ENCODE assay signal across 8 cellular contexts in the genomic region with DNA sequence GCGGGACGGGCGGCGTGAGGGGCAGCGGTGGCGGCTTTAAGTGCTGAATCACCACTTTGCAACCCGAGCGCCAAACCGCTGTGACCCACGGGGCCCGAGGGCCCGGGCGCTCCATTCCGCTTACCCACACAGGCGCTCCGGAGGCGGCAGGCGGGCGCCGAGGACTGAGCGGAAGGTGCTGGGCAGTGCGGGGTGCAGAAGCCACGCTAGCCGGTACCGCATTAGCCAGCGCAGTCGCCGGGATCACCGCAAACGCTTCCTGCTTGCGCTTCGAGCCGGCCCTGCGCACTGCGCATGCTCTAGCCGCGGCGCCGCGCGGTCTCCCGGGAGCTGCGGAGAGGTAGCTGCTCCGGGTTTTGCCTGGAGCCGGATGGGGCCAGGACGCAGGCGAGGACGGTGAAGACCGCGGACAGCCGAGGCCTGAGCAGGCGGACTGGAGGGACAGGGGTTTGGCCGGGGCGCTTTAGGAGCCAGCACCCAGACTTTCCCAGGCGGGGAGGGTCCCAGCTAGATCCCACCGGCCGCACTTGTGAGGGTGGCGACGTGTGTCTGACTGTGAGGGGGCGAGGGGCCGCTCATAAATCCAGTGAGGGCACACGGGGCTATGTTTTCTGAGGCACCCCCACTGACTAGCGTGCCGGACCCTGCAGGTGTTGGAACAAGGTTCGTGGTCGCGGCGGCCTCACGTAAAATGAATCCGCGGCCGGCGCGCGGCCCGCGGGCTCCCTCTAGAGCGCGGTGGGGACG. TPM values are rescaled to one million over a fixed set of nuclear protein-coding genes. Genes with fewer than 3 reads are reported as not detected.
A peak's percentile ranks its signal among the peaks of the same experiment; 100 is the strongest.
DNase-seq lines count a peak whose midpoint lies in the region; ATAC-seq and TF ChIP-seq lines count a peak whose summit lies in the region.

A gene (minus strand): TSS at position 296 of the 747 bp plus-strand sequence. CDS start 74 bp downstream, at position 222.

- peaks cover 22 to 45% (median 31%) of the 10 kb centered on the region in 4 donors for H3K4me1 ChIP-seq in stomach

- CTCF ChIA-PET in RWPE1 (lab: Yijun Ruan, JAX), result interaction anchor here (0.5 to 4.3 kb wide), 16 partner anchors 15 to 470 kb away, joined by 3 to 62 read pairs (median 4); no protein-coding TSS in a partner anchor

- peaks cover 6% of the 10 kb centered on the region for H3K79me2 ChIP-seq in neural cell (replicated peaks; ENCODE audit: insufficient read depth, low read length)

- TF ChIP-seq RAD21 in Ishikawa (IDR thresholded peaks at IDR 0.05; ENCODE audit: low read depth), result peak; percentile 89
- TF ChIP-seq RAD21 in neural cell (conservative IDR thresholded peaks at IDR 0.05), result peak; percentile 78

- H3K9me3 ChIP-seq in neural cell (ENCODE audit: low read length), result no peaks in the 10 kb centered on the region
- H3K9me3 ChIP-seq in stomach, result no peaks in the 10 kb centered on the region

- peak within 1 kb of the TSS; percentile 92 for H3K4me3 ChIP-seq in fibroblast of the aortic adventitia (ENCODE audit: low read depth, low read length)
- peak within 1 kb of the TSS; percentile 98 for H3K4me3 ChIP-seq in neural cell (ENCODE audit: low read length)
- H3K4me3 ChIP-seq in stomach, result peak within 1 kb of the TSS; percentile 69 to 94 (median 76)

- H3F3A ChIP-seq in neural cell (ENCODE audit: insufficient read depth, low read length, poor library complexity, severe bottlenecking), result peaks cover 3% of the 10 kb centered on the region

- H2AFZ ChIP-seq in neural cell (ENCODE audit: low read depth, low read length), result peak within 1 kb of the TSS; percentile 98

- peak within 1 kb of the TSS; percentile 91 for H3K9ac ChIP-seq in neural cell (ENCODE audit: low read length)

- DNase-seq in DMS79 treated with DMSO at 0.1 percent for 48 hours (lab: John Stamatoyannopoulos, UW), result peak; percentile 42
- DNase-seq in RWPE1 (ENCODE audit: low spot score), result peak; percentile 91
- peak; percentile 74 for DNase-seq in activated T-helper 9 cell treated with anti-CD3 and anti-CD28 coated beads, Interleukin-2, amount 50 U/mL, for 16 hours (ENCODE audit: low read depth)
- peak; percentile 85 for DNase-seq in fibroblast of the aortic adventitia (ENCODE audit: low read depth)
- peak; percentile 91 for DNase-seq in stomach

- H3K36me3 ChIP-seq in neural cell (ENCODE audit: insufficient read depth, low read length), result no peaks in the 10 kb centered on the region
- H3K36me3 ChIP-seq in stomach, result peaks cover 0 to 8% (median 0%) of the 10 kb centered on the region in 4 donors

- H3K27ac ChIP-seq in RWPE1 (peak within 1 kb of the TSS; percentile 94), neural cell (ENCODE audit: low read length) (peak within 1 kb of the TSS; percentile 88), stomach (peak within 1 kb of the TSS; percentile 90 to 97 (median 95))

- TF ChIP-seq CTCF in RWPE1 (conservative IDR thresholded peaks at IDR 0.05; ENCODE audit: low read depth) (peak; percentile 93; the same call in 1 of the 2 replicates), fibroblast of the aortic adventitia (IDR thresholded peaks at IDR 0.05; ENCODE audit: insufficient read depth, low read length) (peak; percentile 87), neural cell (IDR thresholded peaks at IDR 0.05; ENCODE audit: poor library complexity, severe bottlenecking) (peak; percentile 94), stomach (IDR thresholded peaks at IDR 0.05) (peak in 5 of 7 experiments; percentile 56 to 85 (median 67))

- no peaks in the 10 kb centered on the region for H3K27me3 ChIP-seq in neural cell (ENCODE audit: insufficient read depth, low read depth, low read length)
- no peaks in the 10 kb centered on the region for H3K27me3 ChIP-seq in stomach

- H4K20me1 ChIP-seq in neural cell (ENCODE audit: insufficient read depth), result no peaks in the 10 kb centered on the region

- peak within 1 kb of the TSS; percentile 88 for H3K4me2 ChIP-seq in neural cell (ENCODE audit: low read length)

- H3K9me2 ChIP-seq in neural cell (ENCODE audit: insufficient read depth, low read length), result no peaks in the 10 kb centered on the region

- intact Hi-C loops in stomach (cut with DNase I; ENCODE audit: low total_unique reads), result loop anchor here (5.0 kb wide), 1 partner anchor 57 kb away; no protein-coding TSS in a partner anchor

- POLR2A ChIA-PET in RWPE1 (lab: Yijun Ruan, JAX; ENCODE audit: low non-redundant PET), result interaction anchor here (1.2 kb wide), 1 partner anchor 57 kb away, joined by 4 read pairs; no protein-coding TSS in a partner anchor

- no peak for TF ChIP-seq POLR2A in stomach (IDR thresholded peaks at IDR 0.05)

- TF ChIP-seq EP300 in Ishikawa (IDR thresholded peaks at IDR 0.05; ENCODE audit: borderline replicate concordance) (no peak), neural cell (conservative IDR thresholded peaks at IDR 0.05; ENCODE audit: poor library complexity, severe bottlenecking) (no peak), stomach (IDR thresholded peaks at IDR 0.05) (no peak)

- WGBS in stomach, 5 donors, result 0 to 1% (median 1%) methylated on average over 16 to 80 of the region's 80 CpGs

- peak; percentile 73 for ATAC-seq in GM21528 (IDR thresholded peaks at IDR 0.05; ENCODE audit: low FRiP score, unreplicated experiment)

TF ChIP-seq in Ishikawa, 13 proteins besides CTCF, POLR2A, EP300 and RAD21 (continues in another document):
- TF ChIP-seq TAF1 (IDR thresholded peaks at IDR 0.05; ENCODE audit: low read depth) (peak; percentile 96), ZBTB7A (IDR thresholded peaks at IDR 0.05; ENCODE audit: low read depth) (peak; percentile 76), FOXM1 (IDR thresholded peaks at IDR 0.05; ENCODE audit: borderline replicate concordance, low read depth) (peak; percentile 26; the same call in 1 of the 2 replicates), EGR1 (IDR thresholded peaks at IDR 0.05) (no peak; the same call in 1 of the 2 replicates), NFIC (IDR thresholded peaks at IDR 0.05) (peak; percentile 5; the same call in 1 of the 2 replicates)
- TF ChIP-seq, protein P1, sequence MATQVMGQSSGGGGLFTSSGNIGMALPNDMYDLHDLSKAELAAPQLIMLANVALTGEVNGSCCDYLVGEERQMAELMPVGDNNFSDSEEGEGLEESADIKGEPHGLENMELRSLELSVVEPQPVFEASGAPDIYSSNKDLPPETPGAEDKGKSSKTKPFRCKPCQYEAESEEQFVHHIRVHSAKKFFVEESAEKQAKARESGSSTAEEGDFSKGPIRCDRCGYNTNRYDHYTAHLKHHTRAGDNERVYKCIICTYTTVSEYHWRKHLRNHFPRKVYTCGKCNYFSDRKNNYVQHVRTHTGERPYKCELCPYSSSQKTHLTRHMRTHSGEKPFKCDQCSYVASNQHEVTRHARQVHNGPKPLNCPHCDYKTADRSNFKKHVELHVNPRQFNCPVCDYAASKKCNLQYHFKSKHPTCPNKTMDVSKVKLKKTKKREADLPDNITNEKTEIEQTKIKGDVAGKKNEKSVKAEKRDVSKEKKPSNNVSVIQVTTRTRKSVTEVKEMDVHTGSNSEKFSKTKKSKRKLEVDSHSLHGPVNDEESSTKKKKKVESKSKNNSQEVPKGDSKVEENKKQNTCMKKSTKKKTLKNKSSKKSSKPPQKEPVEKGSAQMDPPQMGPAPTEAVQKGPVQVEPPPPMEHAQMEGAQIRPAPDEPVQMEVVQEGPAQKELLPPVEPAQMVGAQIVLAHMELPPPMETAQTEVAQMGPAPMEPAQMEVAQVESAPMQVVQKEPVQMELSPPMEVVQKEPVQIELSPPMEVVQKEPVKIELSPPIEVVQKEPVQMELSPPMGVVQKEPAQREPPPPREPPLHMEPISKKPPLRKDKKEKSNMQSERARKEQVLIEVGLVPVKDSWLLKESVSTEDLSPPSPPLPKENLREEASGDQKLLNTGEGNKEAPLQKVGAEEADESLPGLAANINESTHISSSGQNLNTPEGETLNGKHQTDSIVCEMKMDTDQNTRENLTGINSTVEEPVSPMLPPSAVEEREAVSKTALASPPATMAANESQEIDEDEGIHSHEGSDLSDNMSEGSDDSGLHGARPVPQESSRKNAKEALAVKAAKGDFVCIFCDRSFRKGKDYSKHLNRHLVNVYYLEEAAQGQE (IDR thresholded peaks at IDR 0.05; ENCODE audit: low read depth), result no peak

TF ChIP-seq in neural cell, 6 proteins besides CTCF, POLR2A, EP300 and RAD21:
- TF ChIP-seq MXI1 (conservative IDR thresholded peaks at IDR 0.05; ENCODE audit: poor library complexity, severe bottlenecking), result peak; percentile 59
- peak; percentile 76 for TF ChIP-seq TAF1 (IDR thresholded peaks at IDR 0.05; ENCODE audit: low read depth)
- TF ChIP-seq SMC3 (conservative IDR thresholded peaks at IDR 0.05; ENCODE audit: poor library complexity), result peak; percentile 69
- TF ChIP-seq POLR2AphosphoS5 (IDR thresholded peaks at IDR 0.05), result peak; percentile 64
- TF ChIP-seq EZH2 (IDR thresholded peaks at IDR 0.05; ENCODE audit: borderline replicate concordance, insufficient read depth, low read length, poor library complexity, severe bottlenecking), result no peak
- TF ChIP-seq, protein P1 (IDR thresholded peaks at IDR 0.05; ENCODE audit: borderline replicate concordance), result peak; percentile 66

RNA-seq across cellular contexts. Expression of the gene that starts here (rescaled TPM):
- total RNA-seq in fibroblast of the aortic adventitia (ENCODE audit: low replicate concordance), result 20.4 and 44.7 TPM in 2 replicates
- 10.4 and 11.5 TPM in 2 replicates for polyA plus RNA-seq in neural cell
- polyA minus RNA-seq in neural cell, result 20.0 and 23.8 TPM in 2 replicates
- 10 to 100 TPM in 4 of 5 donors, 1 to 10 TPM in 1; 9.3 to 62.4 (median 29.0) TPM for total RNA-seq in stomach
- 1 to 10 TPM; 6.9 to 8.6 (median 7.5) TPM for polyA plus RNA-seq in stomach

Comparison
In these comparisons a context has a peak if more than half of its experiments do, and no peak if none do; other contexts are left out.
1. Peak in every context shown above with its lines: DNase-seq, ATAC-seq, H3K4me3 ChIP-seq and H3K27ac ChIP-seq.